ENCODE assay signal across 8 cellular contexts in genomic region chr19:49453013-49453756, GRCh38. TPM values are rescaled to one million over a fixed set of nuclear protein-coding genes. Genes with fewer than 3 reads are reported as not detected.
DNase-seq lines count a peak whose midpoint lies in the region; ATAC-seq and TF ChIP-seq lines count a peak whose summit lies in the region.

TSS of gene ALDH16A1 (plus strand) at chr19:49453225. CDS start at chr19:49453332, 107 bp downstream.

- WGBS in SK-N-SH (ENCODE audit: low lambda C conversion rate): under 1% methylated on average over 36 of the region's 66 CpGs

- peak within 1 kb of the TSS; percentile 97 for H3K9ac ChIP-seq in SK-N-SH

- DNase-seq in GM04504 (ENCODE audit: low read depth) (peak; percentile 97), NCI-H1048 (lab: John Stamatoyannopoulos, UW) (peak; percentile 91), SK-N-SH (peak; percentile 94), germinal center (ENCODE audit: low spot score) (peak; percentile 95), occipital lobe (lab: John Stamatoyannopoulos, UW) (peak; percentile 95)
- DNase-seq in activated naive CD4-positive, alpha-beta T cell treated with anti-CD3 and anti-CD28 coated beads, Interleukin-2, amount 50 U/mL, for 16 hours: peak; percentile 97

- no peak for TF ChIP-seq EP300 in SK-N-SH (IDR thresholded peaks at IDR 0.05; ENCODE audit: borderline replicate concordance in 1 of 2, low read depth in 1 of 2, low read length in 1 of 2)

- TF ChIP-seq CTCF in SK-N-SH (IDR thresholded peaks at IDR 0.05): no peak

- ATAC-seq in HG02571 (IDR thresholded peaks at IDR 0.05; ENCODE audit: unreplicated experiment): peak; percentile 77

- peaks cover 0 to 16% of the 10 kb centered on the region in 2 experiments; a peak in 2 of 4 replicates for H3K4me1 ChIP-seq in SK-N-SH (ENCODE audit: control insufficient read depth in 1 of 2, insufficient read depth in 2 of 2, low read depth in 1 of 2, low read length in 1 of 2)

- no peaks in the 10 kb centered on the region for H3K27me3 ChIP-seq in SK-N-SH (ENCODE audit: insufficient read depth)

- no peaks in the 10 kb centered on the region for H3K9me3 ChIP-seq in SK-N-SH

- no peak for TF ChIP-seq RAD21 in SK-N-SH (IDR thresholded peaks at IDR 0.05; ENCODE audit: low read length)

- no peaks in the 10 kb centered on the region for H4K20me1 ChIP-seq in SK-N-SH (ENCODE audit: insufficient read depth)

- H3K9me2 ChIP-seq in SK-N-SH: no peaks in the 10 kb centered on the region

- peaks cover 9 to 12% of the 10 kb centered on the region in 2 experiments for H3K36me3 ChIP-seq in SK-N-SH (replicated peaks in 1 of 2; ENCODE audit: control insufficient read depth in 1 of 2, insufficient read depth in 2 of 2, low read length in 1 of 2)

- H2AFZ ChIP-seq in SK-N-SH (ENCODE audit: low read depth): peak within 1 kb of the TSS; percentile 93

- CTCF ChIA-PET in SK-N-SH (lab: Yijun Ruan, JAX): interaction anchor here (0.6 to 1.3 kb wide), 4 partner anchors 20 to 64 kb away, joined by 3 to 4 read pairs (median 4); partner anchors contain the start of gene FLT3LG

- H3K27ac ChIP-seq in SK-N-SH (ENCODE audit: low read depth in 2 of 2, low read length in 1 of 2) (peak within 1 kb of the TSS; percentile 93 to 95), temporal lobe (ENCODE audit: low read depth, low read length) (peak within 1 kb of the TSS; percentile 97)

- POLR2A ChIA-PET in SK-N-SH (lab: Yijun Ruan, JAX): interaction anchor here (0.6 to 2.6 kb wide), 6 partner anchors 15 to 325 kb away, joined by 3 to 14 read pairs (median 4); partner anchors contain the start of gene RPS11

- peaks cover 29% of the 10 kb centered on the region for H3F3A ChIP-seq in SK-N-SH (replicated peaks; ENCODE audit: insufficient read depth)

- peak within 1 kb of the TSS; percentile 61 to 77 for H3K4me3 ChIP-seq in SK-N-SH (ENCODE audit: low read depth in 2 of 2, low read length in 1 of 2)

- H3K79me2 ChIP-seq in SK-N-SH (ENCODE audit: insufficient read depth): peaks cover 50% of the 10 kb centered on the region

- H3K4me2 ChIP-seq in SK-N-SH: peak within 1 kb of the TSS; percentile 97

TF ChIP-seq in SK-N-SH, 30 proteins besides CTCF, POLR2A, EP300 and RAD21 (continues in another document):
- TF ChIP-seq RCOR1 (IDR thresholded peaks at IDR 0.05; ENCODE audit: low read length) (no peak), ZBTB33 (IDR thresholded peaks at IDR 0.05; ENCODE audit: borderline replicate concordance, low read depth) (peak; percentile 84; the same call in 1 of the 2 replicates), MEF2A (IDR thresholded peaks at IDR 0.05; ENCODE audit: borderline replicate concordance, low read depth) (no peak), NRF1 (IDR thresholded peaks at IDR 0.05; ENCODE audit: low read depth, low read length) (peak; percentile 84), POLR2AphosphoS5 (IDR thresholded peaks at IDR 0.05; ENCODE audit: low read depth, low read length) (peak; percentile 98), FOXM1 (IDR thresholded peaks at IDR 0.05; ENCODE audit: low read depth) (no peak), ELF1 (IDR thresholded peaks at IDR 0.05) (peak; percentile 72), SMC3 (IDR thresholded peaks at IDR 0.05; ENCODE audit: low read depth, low read length) (no peak), CHD2 (IDR thresholded peaks at IDR 0.05; ENCODE audit: low read length, partially characterized antibody) (peak; percentile 89), EZH2phosphoT487 (IDR thresholded peaks at IDR 0.05; ENCODE audit: borderline replicate concordance, low read depth) (no peak), FOXJ3 (CRISPR knock-in tag; IDR thresholded peaks at IDR 0.05) (no peak), JUND (IDR thresholded peaks at IDR 0.05) (no peak)
- TF ChIP-seq, protein P1, sequence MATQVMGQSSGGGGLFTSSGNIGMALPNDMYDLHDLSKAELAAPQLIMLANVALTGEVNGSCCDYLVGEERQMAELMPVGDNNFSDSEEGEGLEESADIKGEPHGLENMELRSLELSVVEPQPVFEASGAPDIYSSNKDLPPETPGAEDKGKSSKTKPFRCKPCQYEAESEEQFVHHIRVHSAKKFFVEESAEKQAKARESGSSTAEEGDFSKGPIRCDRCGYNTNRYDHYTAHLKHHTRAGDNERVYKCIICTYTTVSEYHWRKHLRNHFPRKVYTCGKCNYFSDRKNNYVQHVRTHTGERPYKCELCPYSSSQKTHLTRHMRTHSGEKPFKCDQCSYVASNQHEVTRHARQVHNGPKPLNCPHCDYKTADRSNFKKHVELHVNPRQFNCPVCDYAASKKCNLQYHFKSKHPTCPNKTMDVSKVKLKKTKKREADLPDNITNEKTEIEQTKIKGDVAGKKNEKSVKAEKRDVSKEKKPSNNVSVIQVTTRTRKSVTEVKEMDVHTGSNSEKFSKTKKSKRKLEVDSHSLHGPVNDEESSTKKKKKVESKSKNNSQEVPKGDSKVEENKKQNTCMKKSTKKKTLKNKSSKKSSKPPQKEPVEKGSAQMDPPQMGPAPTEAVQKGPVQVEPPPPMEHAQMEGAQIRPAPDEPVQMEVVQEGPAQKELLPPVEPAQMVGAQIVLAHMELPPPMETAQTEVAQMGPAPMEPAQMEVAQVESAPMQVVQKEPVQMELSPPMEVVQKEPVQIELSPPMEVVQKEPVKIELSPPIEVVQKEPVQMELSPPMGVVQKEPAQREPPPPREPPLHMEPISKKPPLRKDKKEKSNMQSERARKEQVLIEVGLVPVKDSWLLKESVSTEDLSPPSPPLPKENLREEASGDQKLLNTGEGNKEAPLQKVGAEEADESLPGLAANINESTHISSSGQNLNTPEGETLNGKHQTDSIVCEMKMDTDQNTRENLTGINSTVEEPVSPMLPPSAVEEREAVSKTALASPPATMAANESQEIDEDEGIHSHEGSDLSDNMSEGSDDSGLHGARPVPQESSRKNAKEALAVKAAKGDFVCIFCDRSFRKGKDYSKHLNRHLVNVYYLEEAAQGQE (IDR thresholded peaks at IDR 0.05; ENCODE audit: low read depth, low read length): no peak
- TF ChIP-seq, protein P2, sequence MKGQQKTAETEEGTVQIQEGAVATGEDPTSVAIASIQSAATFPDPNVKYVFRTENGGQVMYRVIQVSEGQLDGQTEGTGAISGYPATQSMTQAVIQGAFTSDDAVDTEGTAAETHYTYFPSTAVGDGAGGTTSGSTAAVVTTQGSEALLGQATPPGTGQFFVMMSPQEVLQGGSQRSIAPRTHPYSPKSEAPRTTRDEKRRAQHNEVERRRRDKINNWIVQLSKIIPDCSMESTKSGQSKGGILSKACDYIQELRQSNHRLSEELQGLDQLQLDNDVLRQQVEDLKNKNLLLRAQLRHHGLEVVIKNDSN (IDR thresholded peaks at IDR 0.05; ENCODE audit: borderline replicate concordance, low read depth): peak; percentile 93
- TF ChIP-seq, protein P3, sequence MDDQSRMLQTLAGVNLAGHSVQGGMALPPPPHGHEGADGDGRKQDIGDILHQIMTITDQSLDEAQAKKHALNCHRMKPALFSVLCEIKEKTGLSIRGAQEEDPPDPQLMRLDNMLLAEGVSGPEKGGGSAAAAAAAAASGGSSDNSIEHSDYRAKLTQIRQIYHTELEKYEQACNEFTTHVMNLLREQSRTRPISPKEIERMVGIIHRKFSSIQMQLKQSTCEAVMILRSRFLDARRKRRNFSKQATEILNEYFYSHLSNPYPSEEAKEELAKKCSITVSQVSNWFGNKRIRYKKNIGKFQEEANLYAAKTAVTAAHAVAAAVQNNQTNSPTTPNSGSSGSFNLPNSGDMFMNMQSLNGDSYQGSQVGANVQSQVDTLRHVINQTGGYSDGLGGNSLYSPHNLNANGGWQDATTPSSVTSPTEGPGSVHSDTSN (IDR thresholded peaks at IDR 0.05): no peak
- TF ChIP-seq, protein P4, sequence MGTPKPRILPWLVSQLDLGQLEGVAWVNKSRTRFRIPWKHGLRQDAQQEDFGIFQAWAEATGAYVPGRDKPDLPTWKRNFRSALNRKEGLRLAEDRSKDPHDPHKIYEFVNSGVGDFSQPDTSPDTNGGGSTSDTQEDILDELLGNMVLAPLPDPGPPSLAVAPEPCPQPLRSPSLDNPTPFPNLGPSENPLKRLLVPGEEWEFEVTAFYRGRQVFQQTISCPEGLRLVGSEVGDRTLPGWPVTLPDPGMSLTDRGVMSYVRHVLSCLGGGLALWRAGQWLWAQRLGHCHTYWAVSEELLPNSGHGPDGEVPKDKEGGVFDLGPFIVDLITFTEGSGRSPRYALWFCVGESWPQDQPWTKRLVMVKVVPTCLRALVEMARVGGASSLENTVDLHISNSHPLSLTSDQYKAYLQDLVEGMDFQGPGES (IDR thresholded peaks at IDR 0.05; ENCODE audit: low read depth, low read length): no peak
- TF ChIP-seq, protein P5, sequence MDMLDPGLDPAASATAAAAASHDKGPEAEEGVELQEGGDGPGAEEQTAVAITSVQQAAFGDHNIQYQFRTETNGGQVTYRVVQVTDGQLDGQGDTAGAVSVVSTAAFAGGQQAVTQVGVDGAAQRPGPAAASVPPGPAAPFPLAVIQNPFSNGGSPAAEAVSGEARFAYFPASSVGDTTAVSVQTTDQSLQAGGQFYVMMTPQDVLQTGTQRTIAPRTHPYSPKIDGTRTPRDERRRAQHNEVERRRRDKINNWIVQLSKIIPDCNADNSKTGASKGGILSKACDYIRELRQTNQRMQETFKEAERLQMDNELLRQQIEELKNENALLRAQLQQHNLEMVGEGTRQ (IDR thresholded peaks at IDR 0.05; ENCODE audit: borderline replicate concordance, low read depth, low read length): peak; percentile 69
- TF ChIP-seq, protein P6, sequence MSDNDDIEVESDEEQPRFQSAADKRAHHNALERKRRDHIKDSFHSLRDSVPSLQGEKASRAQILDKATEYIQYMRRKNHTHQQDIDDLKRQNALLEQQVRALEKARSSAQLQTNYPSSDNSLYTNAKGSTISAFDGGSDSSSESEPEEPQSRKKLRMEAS (IDR thresholded peaks at IDR 0.05; ENCODE audit: low read depth): peak; percentile 64

RNA-seq across cellular contexts. Expression of gene ALDH16A1, which starts in this region (rescaled TPM):
- polyA plus RNA-seq in SK-N-SH (2012; rRNA removed): 13.6 and 15.7 TPM in 2 replicates
- 4.0 and 10.0 TPM in 2 replicates for polyA plus RNA-seq in SK-N-SH (2012; cell fraction: cytosol; rRNA removed)
- 44.6 and 65.5 TPM in 2 replicates for polyA plus RNA-seq in SK-N-SH (2012; cell fraction: nucleus; rRNA removed)
- total RNA-seq in occipital lobe (8.0 TPM), temporal lobe (4.4 TPM)

Comparison
In these comparisons a context has a peak if more than half of its experiments do, and no peak if none do; other contexts are left out.
1. Peak in every context shown above with its lines: DNase-seq, ATAC-seq, H3K4me3 ChIP-seq and H3K27ac ChIP-seq.